28 cellular contexts compared by ENCODE assay signal in the genomic region with DNA sequence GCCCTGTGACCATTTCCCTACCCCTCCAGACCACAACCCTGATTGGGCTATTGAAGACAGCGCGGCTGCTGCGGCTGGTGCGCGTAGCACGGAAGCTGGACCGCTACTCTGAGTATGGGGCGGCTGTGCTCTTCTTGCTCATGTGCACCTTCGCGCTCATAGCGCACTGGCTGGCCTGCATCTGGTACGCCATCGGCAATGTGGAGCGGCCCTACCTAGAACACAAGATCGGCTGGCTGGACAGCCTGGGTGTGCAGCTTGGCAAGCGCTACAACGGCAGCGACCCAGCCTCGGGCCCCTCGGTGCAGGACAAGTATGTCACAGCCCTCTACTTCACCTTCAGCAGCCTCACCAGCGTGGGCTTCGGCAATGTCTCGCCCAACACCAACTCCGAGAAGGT. TPM values are rescaled to one million over a fixed set of nuclear protein-coding genes. Genes with fewer than 3 reads are reported as not detected.
"Had no signal": no experiment of that assay in that cellular context is flagged by ENCODE, and none has a peak within 500 bp of the region (broad histone marks: within the 10 kb centered on the region; RNA-seq: fewer than 3 reads in every experiment).

No MANE protein-coding gene starts in this region.

- H3K36me3 ChIP-seq: gastrocnemius medialis, left lung, neutrophil, prostate gland, right atrium auricular region, stomach, thyroid gland had no signal

- ATAC-seq: effector memory CD8-positive, alpha-beta T cell; esophagus mucosa; gastrocnemius medialis; left cardiac atrium; left lung; natural killer cell; sciatic nerve; stimulated activated naive B cell treated with anti-CD40 and anti-IgM and Interleukin-4, amounts not matched to agents 10 μg/mL and 1 μg/mL and 100 μg/mL, for 72 hours had no signal

- H3K27me3 ChIP-seq: right atrium auricular region, thyroid gland had no signal

- DNase-seq: cortex of kidney; effector memory CD8-positive, alpha-beta T cell; foreskin fibroblast; gastrocnemius medialis; head of caudate nucleus; left cardiac atrium; natural killer cell; stimulated activated naive B cell treated with anti-CD40 and anti-IgM and Interleukin-4, amounts not matched to agents 10 μg/mL and 1 μg/mL and 100 μg/mL, for 72 hours; stomach; thyroid gland had no signal

- H3K27ac ChIP-seq: epithelial cell of prostate, gastrocnemius medialis, hepatocyte, left lung, neutrophil, parathyroid adenoma, prostate gland, right atrium auricular region, stomach, thyroid gland had no signal

- H3K9me3 ChIP-seq: gastrocnemius medialis, left lung, neutrophil, prostate gland, right atrium auricular region, stomach, thyroid gland had no signal

- H3K36me3 Mint-ChIP-seq: natural killer cell; stimulated activated naive B cell treated with anti-CD40 and anti-IgM and Interleukin-4, amounts not matched to agents 10 μg/mL and 1 μg/mL and 100 μg/mL, for 72 hours; type B pancreatic cell had no signal

- H3K4me1 Mint-ChIP-seq: natural killer cell had no signal

- H3K27ac Mint-ChIP-seq: natural killer cell; stimulated activated naive B cell treated with anti-CD40 and anti-IgM and Interleukin-4, amounts not matched to agents 10 μg/mL and 1 μg/mL and 100 μg/mL, for 72 hours; type B pancreatic cell had no signal

- H3K4me3 ChIP-seq: gastrocnemius medialis, hepatocyte, left lung, prostate gland, right atrium auricular region, stomach, thyroid gland had no signal

- H3K4me3 Mint-ChIP-seq: effector memory CD8-positive, alpha-beta T cell; natural killer cell; stimulated activated naive B cell treated with anti-CD40 and anti-IgM and Interleukin-4, amounts not matched to agents 10 μg/mL and 1 μg/mL and 100 μg/mL, for 72 hours; type B pancreatic cell had no signal

- FAIRE-seq: urothelium cell line had no signal

- H3K9me3 Mint-ChIP-seq: effector memory CD8-positive, alpha-beta T cell; natural killer cell; stimulated activated naive B cell treated with anti-CD40 and anti-IgM and Interleukin-4, amounts not matched to agents 10 μg/mL and 1 μg/mL and 100 μg/mL, for 72 hours; type B pancreatic cell had no signal

RNA-seq across cellular contexts. Expression of gene KCNH6, which starts 12.5 kb away (rescaled TPM):
- total RNA-seq: cardiac septum, dermis microvascular lymphatic vessel endothelial cell, esophagus mucosa, gastrocnemius medialis, glomerular endothelial cell, left cardiac atrium, mononuclear cell, natural killer cell, omental fat pad, right atrium auricular region, sciatic nerve, skeletal muscle tissue, subcutaneous adipose tissue had no signal
